1 cellular context compared by ENCODE assay signal in the genomic region with DNA sequence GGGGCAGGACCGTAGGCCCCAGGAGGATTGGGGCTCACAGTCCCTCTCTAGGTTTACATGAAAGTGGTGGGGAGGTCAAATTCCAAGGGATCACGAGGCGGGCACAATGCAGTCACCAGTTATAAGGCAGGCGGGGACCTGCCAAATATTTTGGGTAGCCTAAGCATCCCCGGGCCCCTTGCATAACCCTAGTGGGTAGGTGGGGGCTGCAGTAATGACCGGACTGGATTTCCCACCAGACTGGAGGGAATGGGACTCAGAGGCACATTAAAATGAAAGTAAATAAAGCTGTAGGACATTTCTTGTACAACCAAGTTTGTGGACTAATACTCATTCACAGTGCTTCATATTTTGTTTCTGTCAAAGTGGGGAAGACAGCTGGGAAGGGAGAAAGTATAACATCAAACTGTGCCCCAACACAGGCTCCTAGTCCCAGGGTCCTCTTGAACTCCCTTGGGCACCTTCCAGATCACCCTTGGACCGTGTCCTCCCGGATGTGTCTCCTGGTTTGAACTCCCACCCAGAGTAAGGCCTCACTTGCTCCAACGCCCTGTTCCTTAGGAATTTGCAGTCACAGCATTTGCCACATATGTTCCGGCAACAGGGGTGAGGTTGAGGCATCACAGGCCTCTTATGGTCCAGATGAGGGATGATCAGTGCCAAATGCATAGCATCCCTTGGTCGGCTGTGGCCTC.
TF ChIP-seq lines count a peak whose summit lies in the region.

No MANE protein-coding gene starts in this region.

TF ChIP-seq in K562, 482 proteins besides CTCF, POLR2A, EP300 and RAD21 (continued from another document):
- TF ChIP-seq, protein P1, sequence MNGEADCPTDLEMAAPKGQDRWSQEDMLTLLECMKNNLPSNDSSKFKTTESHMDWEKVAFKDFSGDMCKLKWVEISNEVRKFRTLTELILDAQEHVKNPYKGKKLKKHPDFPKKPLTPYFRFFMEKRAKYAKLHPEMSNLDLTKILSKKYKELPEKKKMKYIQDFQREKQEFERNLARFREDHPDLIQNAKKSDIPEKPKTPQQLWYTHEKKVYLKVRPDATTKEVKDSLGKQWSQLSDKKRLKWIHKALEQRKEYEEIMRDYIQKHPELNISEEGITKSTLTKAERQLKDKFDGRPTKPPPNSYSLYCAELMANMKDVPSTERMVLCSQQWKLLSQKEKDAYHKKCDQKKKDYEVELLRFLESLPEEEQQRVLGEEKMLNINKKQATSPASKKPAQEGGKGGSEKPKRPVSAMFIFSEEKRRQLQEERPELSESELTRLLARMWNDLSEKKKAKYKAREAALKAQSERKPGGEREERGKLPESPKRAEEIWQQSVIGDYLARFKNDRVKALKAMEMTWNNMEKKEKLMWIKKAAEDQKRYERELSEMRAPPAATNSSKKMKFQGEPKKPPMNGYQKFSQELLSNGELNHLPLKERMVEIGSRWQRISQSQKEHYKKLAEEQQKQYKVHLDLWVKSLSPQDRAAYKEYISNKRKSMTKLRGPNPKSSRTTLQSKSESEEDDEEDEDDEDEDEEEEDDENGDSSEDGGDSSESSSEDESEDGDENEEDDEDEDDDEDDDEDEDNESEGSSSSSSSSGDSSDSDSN (IDR thresholded peaks at IDR 0.05; ENCODE audit: borderline replicate concordance in 1 of 2, low read depth in 2 of 2, low read length in 2 of 2) = no peak
